In genomic region chr22:42131562-42131961, GRCh38 we compare ENCODE assay signal across 23 cellular contexts. TPM values are rescaled to one million over a fixed set of nuclear protein-coding genes. Genes with fewer than 3 reads are reported as not detected.
DNase-seq lines count a peak whose midpoint lies in the region; ATAC-seq, FAIRE-seq and TF ChIP-seq lines count a peak whose summit lies in the region.
"Had no signal": no experiment of that assay in that cellular context is flagged by ENCODE, and none has a peak within 500 bp of the region (broad histone marks: within the 10 kb centered on the region; RNA-seq: fewer than 3 reads in every experiment).

No MANE protein-coding gene starts in this region.

- no peak for TF ChIP-seq RAD21 in liver (IDR thresholded peaks at IDR 0.05)

- H3K27me3 ChIP-seq in bronchial epithelial cell (ENCODE audit: control insufficient read depth, insufficient read depth, low read length) = no peaks in the 10 kb centered on the region
- H3K27me3 ChIP-seq in liver (ENCODE audit: control insufficient read depth in 4 of 4, insufficient read depth in 4 of 4, low read length in 3 of 4) = no peaks in the 10 kb centered on the region
- no peaks in the 10 kb centered on the region for H3K27me3 ChIP-seq in brain microvascular endothelial cell (replicated peaks)
- H3K27me3 ChIP-seq: BLaER1 had no signal

- H3K4me1 ChIP-seq in liver (ENCODE audit: control insufficient read depth in 4 of 4, insufficient read depth in 4 of 4, low read length in 3 of 4) = peaks cover 15 to 34% (median 25%) of the 10 kb centered on the region in 4 donors

- DNase-seq in cardiac septum (ENCODE audit: low spot score) (peak; percentile 72), Right ventricle myocardium superior (no peak), bronchial epithelial cell (ENCODE audit: low read depth) (no peak), brain microvascular endothelial cell (no peak), GM13976 (ENCODE audit: low spot score) (no peak)
- DNase-seq: CD4-positive, CD25-positive, alpha-beta regulatory T cell; GOT3; HCEC 1CT; Karpas-422; NCI-H1092; NCI-H1417 treated with DMSO at 0.1 percent for 48 hours; NCI-H1694 treated with DMSO at 0.1 percent for 48 hours; NCI-H2081; NCI-H2227 treated with DMSO at 0.1 percent for 48 hours; NCI-H526 treated with DMSO at 0.1 percent for 48 hours; SHP77 treated with DMSO at 0.1 percent for 48 hours had no signal

- 49% methylated on average over 8 of the region's 8 CpGs for WGBS in liver

- H3K36me3 ChIP-seq in bronchial epithelial cell (ENCODE audit: control insufficient read depth, insufficient read depth, low read length) (no peaks in the 10 kb centered on the region), liver (ENCODE audit: control insufficient read depth in 4 of 4, insufficient read depth in 3 of 4, low read depth in 1 of 4, low read length in 3 of 4) (peaks cover 6 to 7% (median 7%) of the 10 kb centered on the region in 4 donors), brain microvascular endothelial cell (replicated peaks) (no peaks in the 10 kb centered on the region)
- H3K36me3 ChIP-seq: BLaER1 had no signal

- H3K9me3 ChIP-seq in liver (ENCODE audit: control insufficient read depth in 4 of 4, low read length in 3 of 4) = no peaks in the 10 kb centered on the region
- H3K9me3 ChIP-seq: BLaER1 had no signal

- no peak overlapping the region for H3K9ac ChIP-seq in liver (ENCODE audit: low read depth in 1 of 2, low read length in 2 of 2)
- H3K9ac ChIP-seq: BLaER1 had no signal

- ATAC-seq in Right ventricle myocardium superior (ENCODE audit: poor library complexity) = no peak
- ATAC-seq in HG02938 (IDR thresholded peaks at IDR 0.05; ENCODE audit: unreplicated experiment) = no peak

- H3K4me3 ChIP-seq in bronchial epithelial cell (ENCODE audit: low read depth, low read length) = no peak overlapping the region
- no peak overlapping the region for H3K4me3 ChIP-seq in liver (ENCODE audit: low read depth in 1 of 3, low read length in 3 of 3)
- no peak overlapping the region for H3K4me3 ChIP-seq in brain microvascular endothelial cell (ENCODE audit: low read depth, low read length)
- H3K4me3 ChIP-seq: BLaER1, SK-N-MC had no signal

- intact Hi-C loops in cardiac septum (cut with DNase I) = no loop called here
- intact Hi-C loops in Right ventricle myocardium superior (cut with DNase I) = no loop called here

- TF ChIP-seq CTCF in bronchial epithelial cell (IDR thresholded peaks at IDR 0.05; ENCODE audit: insufficient read depth, low read length, severe bottlenecking) = no peak
- no peak for TF ChIP-seq CTCF in liver (IDR thresholded peaks at IDR 0.05; ENCODE audit: low read depth, low read length, missing input control)
- TF ChIP-seq CTCF in brain microvascular endothelial cell (IDR thresholded peaks at IDR 0.05; ENCODE audit: low read depth, low read length, missing control alignments) = no peak
- TF ChIP-seq CTCF in GM13976 (IDR thresholded peaks at IDR 0.05; ENCODE audit: borderline replicate concordance, control extremely low read depth, extremely low read depth, insufficient read depth, missing control alignments) = no peak

- in situ Hi-C loops in brain microvascular endothelial cell (cut with HindIII; ENCODE audit: low pct_ligation_motif_present, low sequenced_read_pairs) (no loop called here), GM13976 (cut with MboI; ENCODE audit: low sequenced_read_pairs, unreplicated experiment) (no loop called here)

- FAIRE-seq in bronchial epithelial cell (lab: Jason Lieb, UNC) = peak; percentile 13
- FAIRE-seq: D721Med, GM18507 had no signal

- H3K27ac ChIP-seq in liver (ENCODE audit: low read depth in 1 of 2, low read length in 2 of 2) = peak overlapping the region; percentile 67 to 99
- no peak overlapping the region for H3K27ac ChIP-seq in brain microvascular endothelial cell
- H3K27ac ChIP-seq: BLaER1, RWPE1, SK-N-MC had no signal

TF ChIP-seq in liver, 16 proteins besides CTCF, POLR2A, EP300 and RAD21:
- no peak for TF ChIP-seq HNF4G (IDR thresholded peaks at IDR 0.05)
- peak; percentile 45 to 51 for TF ChIP-seq GABPA (IDR thresholded peaks at IDR 0.05 in 1 of 2, conservative IDR thresholded peaks at IDR 0.05 in 1 of 2)
- TF ChIP-seq YY1 (IDR thresholded peaks at IDR 0.05) = peak; percentile 22
- TF ChIP-seq ATF3 (IDR thresholded peaks at IDR 0.05) = no peak
- no peak for TF ChIP-seq TAF1 (conservative IDR thresholded peaks at IDR 0.05)
- TF ChIP-seq EGR1 (IDR thresholded peaks at IDR 0.05; ENCODE audit: low read depth in 2 of 2) = no peak
- no peak for TF ChIP-seq SP1 (IDR thresholded peaks at IDR 0.05)
- peak; percentile 4 for TF ChIP-seq REST (IDR thresholded peaks at IDR 0.05)
- no peak for TF ChIP-seq MAX (IDR thresholded peaks at IDR 0.05)
- no peak for TF ChIP-seq RXRA (IDR thresholded peaks at IDR 0.05)
- no peak for TF ChIP-seq FOXA2 (IDR thresholded peaks at IDR 0.05)
- TF ChIP-seq NR2F2 (IDR thresholded peaks at IDR 0.05) = no peak
- no peak for TF ChIP-seq ZBTB33 (IDR thresholded peaks at IDR 0.05)

RNA-seq across cellular contexts. Expression of gene CYP2D6, which starts 1.0 kb away (rescaled TPM):
- total RNA-seq in cardiac septum (0.35 TPM), Right ventricle myocardium superior (not detected), bronchial epithelial cell (0.53 and 0.64 TPM in 2 replicates), liver (100 to 1,000 TPM in 1 of 2 donors, 10 to 100 TPM in 1; 23.8 to 236 TPM)
- 100 to 1,000 TPM; 175 to 486 TPM for polyA plus RNA-seq in liver

RNA-seq across cellular contexts. Expression of gene NDUFA6, which starts 41.0 kb away (rescaled TPM):
- total RNA-seq in cardiac septum = 183 TPM
- 298 TPM for total RNA-seq in Right ventricle myocardium superior
- total RNA-seq in bronchial epithelial cell = 64.8 and 68.0 TPM in 2 replicates
- total RNA-seq in liver = 10 to 100 TPM; 43.7 to 45.4 TPM
- 100 to 1,000 TPM in 1 of 2 donors, 10 to 100 TPM in 1; 67.7 to 235 TPM for polyA plus RNA-seq in liver

RNA-seq across cellular contexts. Expression of gene SMDT1, which starts 52.1 kb away (rescaled TPM):
- total RNA-seq in cardiac septum (123 TPM), Right ventricle myocardium superior (179 TPM), bronchial epithelial cell (5.5 and 14.8 TPM in 2 replicates), liver (1 to 10 TPM; 7.2 to 8.9 TPM)
- polyA plus RNA-seq in liver = 100 to 1,000 TPM in 1 of 2 donors, 10 to 100 TPM in 1; 70.9 to 115 TPM

RNA-seq across cellular contexts. Expression of gene PHETA2, which starts 57.5 kb away (rescaled TPM):
- 4.5 TPM for total RNA-seq in cardiac septum
- 4.2 TPM for total RNA-seq in Right ventricle myocardium superior
- 2.4 and 3.4 TPM in 2 replicates for total RNA-seq in bronchial epithelial cell
- total RNA-seq in liver = 1 to 10 TPM; 1.8 to 5.1 TPM
- 1 to 10 TPM in 1 of 2 donors, under 1 TPM in 1; 0.89 to 1.3 TPM for polyA plus RNA-seq in liver

Comparison
In these comparisons a context has a peak if more than half of its experiments do, and no peak if none do; other contexts are left out.
1. RNA of gene CYP2D6, which starts 1.0 kb away (total RNA-seq): 23.8 to 236 TPM in liver; 0.53 to 0.64 TPM in bronchial epithelial cell, 0.35 TPM in cardiac septum (single experiment) and not detected in Right ventricle myocardium superior (single experiment); every median in the first group is over 10 times any median in the second.